In the genomic region with DNA sequence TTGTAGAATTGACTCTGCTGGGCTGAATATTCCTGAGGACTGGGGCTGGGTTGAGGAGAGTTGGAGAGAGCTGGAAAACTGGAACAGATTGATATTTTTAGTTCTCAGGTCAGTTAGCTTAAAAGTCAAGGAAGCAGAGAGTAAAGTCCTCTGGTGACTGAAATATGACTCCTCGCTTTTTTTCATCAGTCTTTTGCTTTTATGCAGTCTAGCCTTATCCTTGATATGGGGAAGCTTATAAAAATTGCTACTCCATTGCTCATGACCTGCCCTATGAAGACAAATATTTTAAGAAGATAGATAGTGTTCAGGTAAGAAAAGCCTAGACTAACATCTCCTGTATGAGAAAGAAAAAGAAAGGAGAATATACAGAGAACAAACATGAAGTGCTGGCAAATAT, we compare ENCODE assay signal across 1 cellular context.
TF ChIP-seq lines count a peak whose summit lies in the region.

No MANE protein-coding gene starts in this region.

TF ChIP-seq in GM23338, 12 proteins besides CTCF, POLR2A, EP300 and RAD21 (continued from another document):
- TF ChIP-seq, protein P1, sequence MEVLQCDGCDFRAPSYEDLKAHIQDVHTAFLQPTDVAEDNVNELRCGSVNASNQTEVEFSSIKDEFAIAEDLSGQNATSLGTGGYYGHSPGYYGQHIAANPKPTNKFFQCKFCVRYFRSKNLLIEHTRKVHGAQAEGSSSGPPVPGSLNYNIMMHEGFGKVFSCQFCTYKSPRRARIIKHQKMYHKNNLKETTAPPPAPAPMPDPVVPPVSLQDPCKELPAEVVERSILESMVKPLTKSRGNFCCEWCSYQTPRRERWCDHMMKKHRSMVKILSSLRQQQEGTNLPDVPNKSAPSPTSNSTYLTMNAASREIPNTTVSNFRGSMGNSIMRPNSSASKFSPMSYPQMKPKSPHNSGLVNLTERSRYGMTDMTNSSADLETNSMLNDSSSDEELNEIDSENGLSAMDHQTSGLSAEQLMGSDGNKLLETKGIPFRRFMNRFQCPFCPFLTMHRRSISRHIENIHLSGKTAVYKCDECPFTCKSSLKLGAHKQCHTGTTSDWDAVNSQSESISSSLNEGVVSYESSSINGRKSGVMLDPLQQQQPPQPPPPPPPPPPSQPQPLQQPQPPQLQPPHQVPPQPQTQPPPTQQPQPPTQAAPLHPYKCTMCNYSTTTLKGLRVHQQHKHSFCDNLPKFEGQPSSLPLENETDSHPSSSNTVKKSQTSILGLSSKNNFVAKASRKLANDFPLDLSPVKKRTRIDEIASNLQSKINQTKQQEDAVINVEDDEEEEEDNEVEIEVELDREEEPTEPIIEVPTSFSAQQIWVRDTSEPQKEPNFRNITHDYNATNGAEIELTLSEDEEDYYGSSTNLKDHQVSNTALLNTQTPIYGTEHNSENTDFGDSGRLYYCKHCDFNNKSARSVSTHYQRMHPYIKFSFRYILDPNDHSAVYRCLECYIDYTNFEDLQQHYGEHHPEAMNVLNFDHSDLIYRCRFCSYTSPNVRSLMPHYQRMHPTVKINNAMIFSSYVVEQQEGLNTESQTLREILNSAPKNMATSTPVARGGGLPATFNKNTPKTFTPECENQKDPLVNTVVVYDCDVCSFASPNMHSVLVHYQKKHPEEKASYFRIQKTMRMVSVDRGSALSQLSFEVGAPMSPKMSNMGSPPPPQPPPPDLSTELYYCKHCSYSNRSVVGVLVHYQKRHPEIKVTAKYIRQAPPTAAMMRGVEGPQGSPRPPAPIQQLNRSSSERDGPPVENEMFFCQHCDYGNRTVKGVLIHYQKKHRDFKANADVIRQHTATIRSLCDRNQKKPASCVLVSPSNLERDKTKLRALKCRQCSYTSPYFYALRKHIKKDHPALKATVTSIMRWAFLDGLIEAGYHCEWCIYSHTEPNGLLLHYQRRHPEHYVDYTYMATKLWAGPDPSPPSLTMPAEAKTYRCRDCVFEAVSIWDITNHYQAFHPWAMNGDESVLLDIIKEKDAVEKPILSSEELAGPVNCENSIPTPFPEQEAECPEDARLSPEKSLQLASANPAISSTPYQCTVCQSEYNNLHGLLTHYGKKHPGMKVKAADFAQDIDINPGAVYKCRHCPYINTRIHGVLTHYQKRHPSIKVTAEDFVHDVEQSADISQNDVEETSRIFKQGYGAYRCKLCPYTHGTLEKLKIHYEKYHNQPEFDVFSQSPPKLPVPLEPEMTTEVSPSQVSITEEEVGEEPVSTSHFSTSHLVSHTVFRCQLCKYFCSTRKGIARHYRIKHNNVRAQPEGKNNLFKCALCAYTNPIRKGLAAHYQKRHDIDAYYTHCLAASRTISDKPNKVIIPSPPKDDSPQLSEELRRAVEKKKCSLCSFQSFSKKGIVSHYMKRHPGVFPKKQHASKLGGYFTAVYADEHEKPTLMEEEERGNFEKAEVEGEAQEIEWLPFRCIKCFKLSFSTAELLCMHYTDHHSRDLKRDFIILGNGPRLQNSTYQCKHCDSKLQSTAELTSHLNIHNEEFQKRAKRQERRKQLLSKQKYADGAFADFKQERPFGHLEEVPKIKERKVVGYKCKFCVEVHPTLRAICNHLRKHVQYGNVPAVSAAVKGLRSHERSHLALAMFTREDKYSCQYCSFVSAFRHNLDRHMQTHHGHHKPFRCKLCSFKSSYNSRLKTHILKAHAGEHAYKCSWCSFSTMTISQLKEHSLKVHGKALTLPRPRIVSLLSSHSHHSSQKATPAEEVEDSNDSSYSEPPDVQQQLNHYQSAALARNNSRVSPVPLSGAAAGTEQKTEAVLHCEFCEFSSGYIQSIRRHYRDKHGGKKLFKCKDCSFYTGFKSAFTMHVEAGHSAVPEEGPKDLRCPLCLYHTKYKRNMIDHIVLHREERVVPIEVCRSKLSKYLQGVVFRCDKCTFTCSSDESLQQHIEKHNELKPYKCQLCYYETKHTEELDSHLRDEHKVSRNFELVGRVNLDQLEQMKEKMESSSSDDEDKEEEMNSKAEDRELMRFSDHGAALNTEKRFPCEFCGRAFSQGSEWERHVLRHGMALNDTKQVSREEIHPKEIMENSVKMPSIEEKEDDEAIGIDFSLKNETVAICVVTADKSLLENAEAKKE (CRISPR knock-in tag; IDR thresholded peaks at IDR 0.05): no peak
- no peak for TF ChIP-seq ETS1 (IDR thresholded peaks at IDR 0.05)
- no peak for TF ChIP-seq REST (IDR thresholded peaks at IDR 0.05; ENCODE audit: unreplicated experiment)
